In genomic region chr3:189392969-189393368, GRCh38 we compare ENCODE assay signal across 9 cellular contexts.
DNase-seq lines count a peak whose midpoint lies in the region; ATAC-seq and TF ChIP-seq lines count a peak whose summit lies in the region.
"Had no signal": no experiment of that assay in that cellular context is flagged by ENCODE, and none has a peak within 500 bp of the region (broad histone marks: within the 10 kb centered on the region; RNA-seq: fewer than 3 reads in every experiment).

No MANE protein-coding gene starts in this region.

- no peaks in the 10 kb centered on the region for H3F3A ChIP-seq in PC-3 (ENCODE audit: low read length, unreplicated experiment)

- peaks cover 20% of the 10 kb centered on the region for H3K4me1 ChIP-seq in PC-3 (ENCODE audit: insufficient read depth, low read length)

- peaks cover 1% of the 10 kb centered on the region for H3K9me3 Mint-ChIP-seq in activated naive CD4-positive, alpha-beta T cell treated with anti-CD3 and anti-CD28 coated beads, Interleukin-2, amount 10 ng/mL, durations not matched to agents 7 days and 5 days

- POLR2A ChIA-PET in PC-3 (lab: Charles Lee; ENCODE audit: unreplicated experiment), result interaction anchor here (0.5 to 1.0 kb wide), 3 partner anchors 39 to 84 kb away, joined by 3 to 8 read pairs (median 3); no protein-coding TSS in a partner anchor

- CTCF ChIA-PET in PC-3 (lab: Charles Lee), result interaction anchor here (0.5 kb wide), 1 partner anchor 247 kb away, joined by 4 read pairs; no protein-coding TSS in a partner anchor
- CTCF ChIA-PET in activated naive CD4-positive, alpha-beta T cell treated with anti-CD3 and anti-CD28 coated beads, Interleukin-2, amount 10 ng/mL, durations not matched to agents 7 days and 5 days (lab: Charles Lee), result no interaction called here

- intact Hi-C loops in PC-3 (cut with micrococcal nuclease), result loop anchor here (1.0 to 10.0 kb wide), 6 partner anchors 69 to 556 kb away; no protein-coding TSS in a partner anchor

- no peaks in the 10 kb centered on the region for H3K79me2 ChIP-seq in PC-3 (ENCODE audit: low read length)

- H3K36me3 ChIP-seq in PC-3 (ENCODE audit: low read depth, low read length), result no peaks in the 10 kb centered on the region

- H2AFZ ChIP-seq in PC-3 (ENCODE audit: low read length), result no peak overlapping the region

- H3K27ac Mint-ChIP-seq in activated naive CD4-positive, alpha-beta T cell treated with anti-CD3 and anti-CD28 coated beads, Interleukin-2, amount 10 ng/mL, durations not matched to agents 7 days and 5 days, result no peak overlapping the region

- no peak overlapping the region for H3K4me3 Mint-ChIP-seq in activated naive CD4-positive, alpha-beta T cell treated with anti-CD3 and anti-CD28 coated beads, Interleukin-2, amount 10 ng/mL, durations not matched to agents 7 days and 5 days

- no peaks in the 10 kb centered on the region for H4K20me1 ChIP-seq in PC-3 (ENCODE audit: low read length)

- H3K9me2 ChIP-seq in PC-3 (replicated peaks; ENCODE audit: low read length), result no peaks in the 10 kb centered on the region

- H3K27me3 ChIP-seq in PC-3 (ENCODE audit: low read length), result no peaks in the 10 kb centered on the region

- BruUV-seq in PC-3 (replicated peaks; lab: Mats Ljungman, UMichigan), result TSS peak; percentile 20

- no peak for TF ChIP-seq CTCF in PC-3 (conservative IDR thresholded peaks at IDR 0.05; ENCODE audit: low read depth, low read length)
- TF ChIP-seq CTCF in fibroblast of mammary gland (conservative IDR thresholded peaks at IDR 0.05; ENCODE audit: control insufficient read depth, insufficient read depth, low read depth, low read length), result no peak

- peaks cover 4% of the 10 kb centered on the region for H3K27me3 Mint-ChIP-seq in activated naive CD4-positive, alpha-beta T cell treated with anti-CD3 and anti-CD28 coated beads, Interleukin-2, amount 10 ng/mL, durations not matched to agents 7 days and 5 days

- no peaks in the 10 kb centered on the region for H3K36me3 Mint-ChIP-seq in activated naive CD4-positive, alpha-beta T cell treated with anti-CD3 and anti-CD28 coated beads, Interleukin-2, amount 10 ng/mL, durations not matched to agents 7 days and 5 days

- H3K4me3 ChIP-seq in PC-3 (ENCODE audit: low read length) (no peak overlapping the region), fibroblast of mammary gland (ENCODE audit: control insufficient read depth, low read depth, low read length) (no peak overlapping the region)

- peaks cover 8% of the 10 kb centered on the region for H3K4me1 Mint-ChIP-seq in activated naive CD4-positive, alpha-beta T cell treated with anti-CD3 and anti-CD28 coated beads, Interleukin-2, amount 10 ng/mL, durations not matched to agents 7 days and 5 days

- H3K27ac ChIP-seq in PC-3 (ENCODE audit: low read length), result peak overlapping the region; percentile 56

- DNase-seq in HT-29 (ENCODE audit: low spot score), result peak; percentile 49
- DNase-seq in PC-3, result peak; percentile 98
- peak; percentile 32 for DNase-seq in fibroblast of mammary gland (ENCODE audit: low read depth)
- DNase-seq in renal cortical epithelial cell (ENCODE audit: low read depth), result peak; percentile 86
- no peak for DNase-seq in kidney glomerular epithelial cell (lab: John Stamatoyannopoulos, UW)
- no peak for DNase-seq in activated naive CD4-positive, alpha-beta T cell treated with anti-CD3 and anti-CD28 coated beads, Interleukin-2, amount 10 ng/mL, durations not matched to agents 7 days and 5 days
- DNase-seq in NCI-H345 (lab: John Stamatoyannopoulos, UW), result no peak
- DNase-seq: GOT3, NCI-H1930 had no signal

- ATAC-seq in PC-3, result peak; percentile 98

- H3K4me2 ChIP-seq in PC-3 (ENCODE audit: low read length), result peak overlapping the region; percentile 7

- no peaks in the 10 kb centered on the region for H3K9me3 ChIP-seq in PC-3 (ENCODE audit: low read length)

- H3K9ac ChIP-seq in PC-3 (ENCODE audit: low read length), result no peak overlapping the region

Comparison
In these comparisons a context has a peak if more than half of its experiments do, and no peak if none do; other contexts are left out.
1. DNase-seq: peak in HT-29 (single experiment), PC-3 (single experiment), fibroblast of mammary gland (single experiment) and renal cortical epithelial cell (single experiment); none in kidney glomerular epithelial cell (single experiment), activated naive CD4-positive, alpha-beta T cell treated with anti-CD3 and anti-CD28 coated beads, Interleukin-2, amount 10 ng/mL, durations not matched to agents 7 days and 5 days (single experiment) and NCI-H345 (single experiment).